28 cellular contexts compared by ENCODE assay signal in the genomic region with DNA sequence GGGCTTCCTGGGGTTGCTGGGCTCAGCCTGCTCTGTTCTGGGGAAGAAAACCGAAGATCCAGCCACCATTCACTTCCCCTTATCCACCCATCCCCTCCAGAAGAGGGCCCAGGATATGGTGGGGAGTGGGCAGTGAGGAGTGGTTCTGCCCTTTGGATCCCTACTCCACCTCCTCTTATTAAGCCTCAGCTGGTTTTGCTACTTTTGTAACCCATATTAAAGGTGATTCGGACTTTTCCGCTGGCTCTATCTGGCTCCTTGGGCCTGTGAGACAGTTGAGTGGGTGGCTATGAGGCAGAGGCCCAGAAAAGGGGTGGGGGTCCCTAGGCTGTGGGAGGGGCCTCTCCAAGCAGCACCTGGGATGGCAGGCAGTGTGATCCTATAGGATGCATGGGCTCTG. TPM values are rescaled to one million over a fixed set of nuclear protein-coding genes. Genes with fewer than 3 reads are reported as not detected.
DNase-seq lines count a peak whose midpoint lies in the region; ATAC-seq, FAIRE-seq and TF ChIP-seq lines count a peak whose summit lies in the region.
"Had no signal": no experiment of that assay in that cellular context is flagged by ENCODE, and none has a peak within 500 bp of the region (broad histone marks: within the 10 kb centered on the region; RNA-seq: fewer than 3 reads in every experiment).

No MANE protein-coding gene starts in this region.

- no peak overlapping the region for H3K9ac ChIP-seq in K562 (ENCODE audit: insufficient read depth in 1 of 2, low read depth in 2 of 2, low read length in 2 of 2)
- H3K9ac ChIP-seq: SK-N-SH had no signal

- peak overlapping the region; percentile 23 for H3K27ac Mint-ChIP-seq in activated naive CD4-positive, alpha-beta T cell treated with anti-CD3 and anti-CD28 coated beads, Interleukin-2, amount 50 U/mL, for 24 hours
- peak overlapping the region; percentile 66 for H3K27ac Mint-ChIP-seq in nephron progenitor cell

- TF ChIP-seq RAD21 in K562 (CRISPR knock-in tag; conservative IDR thresholded peaks at IDR 0.05 in 1 of 2, IDR thresholded peaks at IDR 0.05 in 1 of 2), result no peak

- peaks cover 24% of the 10 kb centered on the region for H3K4me1 Mint-ChIP-seq in activated naive CD4-positive, alpha-beta T cell treated with anti-CD3 and anti-CD28 coated beads, Interleukin-2, amount 50 U/mL, for 24 hours
- H3K4me1 Mint-ChIP-seq in nephron progenitor cell, result peaks cover 16% of the 10 kb centered on the region

- no peak overlapping the region for H3K4me3 Mint-ChIP-seq in activated naive CD4-positive, alpha-beta T cell treated with anti-CD3 and anti-CD28 coated beads, Interleukin-2, amount 50 U/mL, for 24 hours
- H3K4me3 Mint-ChIP-seq in nephron progenitor cell, result no peak overlapping the region
- H3K4me3 Mint-ChIP-seq: T-helper 2 cell treated with Interferon-gamma antibody and Interleukin-4, amounts not matched to agents 5 μg/mL and 100 μg/mL, for 36 hours had no signal

- CTCF ChIA-PET in K562 (lab: Yijun Ruan, JAX; ENCODE audit: low intra/inter-chr PET ratio), result no interaction called here

- peaks cover 1% of the 10 kb centered on the region for H3K36me3 Mint-ChIP-seq in activated naive CD4-positive, alpha-beta T cell treated with anti-CD3 and anti-CD28 coated beads, Interleukin-2, amount 50 U/mL, for 24 hours
- peaks cover 28% of the 10 kb centered on the region for H3K36me3 Mint-ChIP-seq in nephron progenitor cell (ENCODE audit: low read depth)

- WGBS in K562 (ENCODE audit: insufficient coverage, low coverage, missing lambda C conversion rate), result 81% methylated on average over 3 of the region's 3 CpGs

- peaks cover 14 to 26% of the 10 kb centered on the region in 2 experiments for H3K4me1 ChIP-seq in K562 (replicated peaks in 1 of 2; ENCODE audit: control insufficient read depth in 2 of 2, insufficient read depth in 2 of 2, low read length in 2 of 2)
- H3K4me1 ChIP-seq: BE2C, HAP-1 had no signal

- no peak overlapping the region for H3K4me3 ChIP-seq in K562
- H3K4me3 ChIP-seq: HAP-1, PC-9, right atrium auricular region, tibial nerve had no signal

- H3K9me1 ChIP-seq in K562 (ENCODE audit: control insufficient read depth, insufficient read depth, low read length), result no peaks in the 10 kb centered on the region

- H3K9me3 Mint-ChIP-seq in activated naive CD4-positive, alpha-beta T cell treated with anti-CD3 and anti-CD28 coated beads, Interleukin-2, amount 50 U/mL, for 24 hours, result no peaks in the 10 kb centered on the region
- H3K9me3 Mint-ChIP-seq in nephron progenitor cell, result no peaks in the 10 kb centered on the region
- H3K9me3 Mint-ChIP-seq: activated naive CD4-positive, alpha-beta T cell treated with anti-CD3 and anti-CD28 coated beads, Interleukin-2, amount 50 U/mL, for 72 hours; T-helper 2 cell treated with Interferon-gamma antibody and Interleukin-4, amounts not matched to agents 5 μg/mL and 100 μg/mL, for 36 hours had no signal

- intact Hi-C loops in K562 (cut with micrococcal nuclease), result loop anchor here (10.0 kb wide), 2 partner anchors 312 to 362 kb away; no protein-coding TSS in a partner anchor

- H3K27ac ChIP-seq in K562 (ENCODE audit: extremely low read depth, low read depth, low read length), result no peak overlapping the region
- H3K27ac ChIP-seq: PC-9, right atrium auricular region, tibial nerve had no signal

- no peaks in the 10 kb centered on the region for H3K27me3 Mint-ChIP-seq in activated naive CD4-positive, alpha-beta T cell treated with anti-CD3 and anti-CD28 coated beads, Interleukin-2, amount 50 U/mL, for 24 hours
- no peaks in the 10 kb centered on the region for H3K27me3 Mint-ChIP-seq in nephron progenitor cell (ENCODE audit: low read depth, poor library complexity)

- TF ChIP-seq CTCF in K562 (IDR thresholded peaks at IDR 0.05 in 2 of 3, conservative IDR thresholded peaks at IDR 0.05 in 1 of 3; ENCODE audit: insufficient read depth in 2 of 3, low read depth in 1 of 3, low read length in 3 of 3) (no peak), nephron progenitor cell (IDR thresholded peaks at IDR 0.05) (no peak)

- peaks cover 56% of the 10 kb centered on the region for H3K36me3 ChIP-seq in K562 (ENCODE audit: control insufficient read depth, insufficient read depth, low read length)
- H3K36me3 ChIP-seq: BE2C had no signal

- TF ChIP-seq POLR2A in K562 (conservative IDR thresholded peaks at IDR 0.05), result no peak

- no peaks in the 10 kb centered on the region for H3K27me3 ChIP-seq in K562 (ENCODE audit: control insufficient read depth in 2 of 2, insufficient read depth in 2 of 2, low read length in 2 of 2)
- H3K27me3 ChIP-seq: BE2C, right atrium auricular region, tibial nerve had no signal

- POLR2A ChIA-PET in K562 (lab: Yijun Ruan, JAX), result interaction anchor here (0.5 to 0.7 kb wide), 4 partner anchors 17 to 895 kb away, joined by 3 to 4 read pairs (median 3); no protein-coding TSS in a partner anchor

- no peaks in the 10 kb centered on the region for H3K9me3 ChIP-seq in K562 (replicated peaks; ENCODE audit: control insufficient read depth, insufficient read depth, low read depth, low read length)
- H3K9me3 ChIP-seq: BE2C, HAP-1, right atrium auricular region, SK-N-SH, tibial nerve had no signal

- in situ Hi-C loops in K562 (cut with MboI), result no loop called here

- H4K20me1 ChIP-seq in K562 (replicated peaks; ENCODE audit: control insufficient read depth, insufficient read depth, low read length), result no peaks in the 10 kb centered on the region

- no peak for FAIRE-seq in K562 (lab: Jason Lieb, UNC)
- FAIRE-seq: small intestine had no signal

- no peak overlapping the region for H3K4me2 ChIP-seq in K562 (ENCODE audit: insufficient read depth, low read length)
- H3K4me2 ChIP-seq: PC-9, SK-N-SH had no signal

- no peak for DNase-seq in activated naive CD4-positive, alpha-beta T cell treated with Interleukin-2 at 50 U/mL for 16 hours
- DNase-seq in K562 (ENCODE audit: extremely low read depth in 1 of 4, low spot score in 3 of 4) (no peak), nephron progenitor cell (no peak), NCI-H2196 (lab: John Stamatoyannopoulos, UW; ENCODE audit: unreplicated experiment) (no peak), globus pallidus (ENCODE audit: low spot score) (no peak)
- DNase-seq in stimulated activated CD4-positive, alpha-beta T cell treated with anti-CD3 and anti-CD28 coated beads, Interleukin-2, amount 100 ng/mL, for 48 hours, result no peak
- DNase-seq: activated T-cell treated with anti-CD3 and anti-CD28 coated beads, Interleukin-2, amount 50 U/mL, for 1 hour; BE2C; Calu3; DMS79; GDM1; Kasumi-1; NCI-H1417; NCI-H2227 treated with DMSO at 0.1 percent for 48 hours; NCI-H526 treated with DMSO at 0.1 percent for 48 hours; NK-92 treated with Interleukin-12 subunit alpha and Interleukin-12 subunit beta, amount 100 ng/mL, for 24 hours; PC-9; SK-N-SH had no signal

- no peaks in the 10 kb centered on the region for H3K79me2 ChIP-seq in K562 (ENCODE audit: control insufficient read depth, insufficient read depth, low read length)

- ATAC-seq in K562 (no peak), HG03280 (IDR thresholded peaks at IDR 0.05; ENCODE audit: unreplicated experiment) (no peak)
- ATAC-seq: activated naive CD4-positive, alpha-beta T cell treated with anti-CD3 and anti-CD28 coated beads, Interleukin-2, amount 50 U/mL, for 72 hours; left lobe of liver; Right ventricle myocardium inferior had no signal

- no peak overlapping the region for H2AFZ ChIP-seq in K562 (ENCODE audit: low read depth, low read length)
- H2AFZ ChIP-seq: PC-9 had no signal

- TF ChIP-seq EP300 in K562 (IDR thresholded peaks at IDR 0.05; ENCODE audit: low read length), result no peak

- BruUV-seq in K562 (replicated peaks; lab: Mats Ljungman, UMichigan), result TSS peak; percentile 18

TF ChIP-seq in K562, 482 proteins besides CTCF, POLR2A, EP300 and RAD21 (continues in another document):
- TF ChIP-seq EGR1 (conservative IDR thresholded peaks at IDR 0.05), result no peak
- no peak for TF ChIP-seq RCOR1 (IDR thresholded peaks at IDR 0.05; ENCODE audit: borderline replicate concordance in 1 of 2, low read depth in 2 of 2, low read length in 2 of 2)

RNA-seq across cellular contexts. Expression of a gene that starts 33.8 kb away (rescaled TPM):
- total RNA-seq in K562 (2011; cell fraction: chromatin; rRNA removed; ENCODE audit: low replicate concordance), result 322 and 1,090 TPM in 2 replicates
- total RNA-seq in K562 (2011; cell fraction: nucleolus; rRNA removed), result 555 and 597 TPM in 2 replicates
- 365 and 370 TPM in 2 replicates for total RNA-seq in K562 (2011; cell fraction: nucleoplasm; rRNA removed)
- total RNA-seq in K562 (2014; rRNA removed) (41.3 and 45.2 TPM in 2 replicates), K562 (2014; rRNA removed; fragmentation: Illumina TruSeq; extraction: Trizol) (12.3 and 16.0 TPM in 2 replicates), K562 (2015; rRNA removed; fragmentation: Illumina TruSeq; extraction: Trizol) (23.7 and 23.9 TPM in 2 replicates), K562 (2021) (89.3 and 114 TPM in 2 replicates)
- polyA plus RNA-seq in K562 (2011; rRNA removed) (29.6 and 50.4 TPM in 2 replicates), K562 (2014; fragmentation: Illumina TruSeq; extraction: Trizol) (46.4 and 62.1 TPM in 2 replicates), K562 (2014; fragmentation: Nextera tagmentation; extraction: Ambion mirVana) (under 1 TPM; 0.06 to 0.24 TPM), K562 (2014; rRNA removed) (67.5 and 85.5 TPM in 2 replicates)
- polyA plus RNA-seq in K562 (2011; cell fraction: cytosol; rRNA removed), result 25.6 and 45.5 TPM in 2 replicates
- 557 and 843 TPM in 2 replicates for polyA plus RNA-seq in K562 (2011; cell fraction: nucleus; rRNA removed)
- polyA plus RNA-seq in K562 (2012), result 66.4 and 174 TPM in 2 replicates
- polyA minus RNA-seq in K562 (2011; rRNA and poly(A)+ RNA removed), result 8.6 and 16.8 TPM in 2 replicates
- 23.5 and 26.4 TPM in 2 replicates for polyA minus RNA-seq in K562 (2011; cell fraction: cytosol; rRNA and poly(A)+ RNA removed)
- 104 and 118 TPM in 2 replicates for polyA minus RNA-seq in K562 (2011; cell fraction: nucleus; rRNA and poly(A)+ RNA removed)

RNA-seq across cellular contexts. Expression of a gene that starts 36.7 kb away (rescaled TPM):
- total RNA-seq in K562 (2011; cell fraction: chromatin; rRNA removed; ENCODE audit: low replicate concordance), result 140 and 232 TPM in 2 replicates
- 143 and 148 TPM in 2 replicates for total RNA-seq in K562 (2011; cell fraction: nucleolus; rRNA removed)
- 188 and 262 TPM in 2 replicates for total RNA-seq in K562 (2011; cell fraction: nucleoplasm; rRNA removed)
- total RNA-seq in K562 (2014; rRNA removed), result 99.0 and 101 TPM in 2 replicates
- 44.4 and 63.0 TPM in 2 replicates for total RNA-seq in K562 (2014; rRNA removed; fragmentation: Illumina TruSeq; extraction: Trizol)
- 104 and 115 TPM in 2 replicates for total RNA-seq in K562 (2015; rRNA removed; fragmentation: Illumina TruSeq; extraction: Trizol)
- total RNA-seq in K562 (2021), result 75.2 and 86.9 TPM in 2 replicates
- 47.8 and 54.0 TPM in 2 replicates for polyA plus RNA-seq in K562 (2011; rRNA removed)
- 53.0 and 53.5 TPM in 2 replicates for polyA plus RNA-seq in K562 (2011; cell fraction: cytosol; rRNA removed)
- polyA plus RNA-seq in K562 (2011; cell fraction: nucleus; rRNA removed), result 82.0 and 85.3 TPM in 2 replicates
- 77.1 and 114 TPM in 2 replicates for polyA plus RNA-seq in K562 (2012)
- 105 and 127 TPM in 2 replicates for polyA plus RNA-seq in K562 (2014; fragmentation: Illumina TruSeq; extraction: Trizol)
- polyA plus RNA-seq in K562 (2014; fragmentation: Nextera tagmentation; extraction: Ambion mirVana), result 10 to 100 TPM in 1 of 2 experiments, 1 to 10 TPM in 1; 8.9 to 20.9 TPM
- polyA plus RNA-seq in K562 (2014; rRNA removed), result 100 and 201 TPM in 2 replicates
- 50.3 and 53.4 TPM in 2 replicates for polyA minus RNA-seq in K562 (2011; rRNA and poly(A)+ RNA removed)
- polyA minus RNA-seq in K562 (2011; cell fraction: cytosol; rRNA and poly(A)+ RNA removed), result 17.4 and 21.1 TPM in 2 replicates
- polyA minus RNA-seq in K562 (2011; cell fraction: nucleus; rRNA and poly(A)+ RNA removed), result 81.3 and 87.3 TPM in 2 replicates
